In genomic region chr10:116221053-116221452, GRCh38 we compare ENCODE assay signal across 34 cellular contexts. TPM values are rescaled to one million over a fixed set of nuclear protein-coding genes. Genes with fewer than 3 reads are reported as not detected.
"Had no signal": no experiment of that assay in that cellular context is flagged by ENCODE, and none has a peak within 500 bp of the region (broad histone marks: within the 10 kb centered on the region; RNA-seq: fewer than 3 reads in every experiment).

No MANE protein-coding gene starts in this region.

- H3K27me3 ChIP-seq: MG63 had no signal

- H3K9ac ChIP-seq: KMS-11 had no signal

- H3K4me3 ChIP-seq: MG63 had no signal

- H3K27ac ChIP-seq: KMS-11 had no signal

- DNase-seq: Karpas-422, Kasumi-1, KG1, MG63, MM.1S, MV-4-11, NCI-H1048, NCI-H1092, NCI-H1092 treated with DMSO at 0.1 percent for 48 hours, NCI-H1105, NCI-H1105 treated with DMSO at 0.1 percent for 48 hours, NCI-H1417 treated with DMSO at 0.1 percent for 48 hours, NCI-H1436, NCI-H1436 treated with DMSO at 0.1 percent for 48 hours, NCI-H146, NCI-H1694, NCI-H1694 treated with DMSO at 0.1 percent for 48 hours, NCI-H187, NCI-H187 treated with DMSO at 0.1 percent for 48 hours, NCI-H1930, NCI-H2029, NCI-H2029 treated with DMSO at 0.1 percent for 48 hours, NCI-H2081, NCI-H2081 treated with DMSO at 0.1 percent for 48 hours, NCI-H2107, NCI-H2171, NCI-H2171 treated with DMSO at 0.1 percent for 48 hours, NCI-H2227 treated with DMSO at 0.1 percent for 48 hours, NCI-H226, NCI-H345, NCI-H446 treated with DMSO at 0.1 percent for 48 hours, NCI-H510A had no signal

- H3K4me2 ChIP-seq: KMS-11 had no signal

- H3K9me3 ChIP-seq: MG63 had no signal

- H3K36me3 ChIP-seq: MG63 had no signal

RNA-seq across cellular contexts. Expression of gene GFRA1, which starts 52.0 kb away (rescaled TPM):
- total RNA-seq: MCF 10A had no signal
